ENCODE assay signal across 21 cellular contexts in genomic region chr2:57479994-57480393, GRCh38.
"Had no signal": no experiment of that assay in that cellular context is flagged by ENCODE, and none has a peak within 500 bp of the region (broad histone marks: within the 10 kb centered on the region; RNA-seq: fewer than 3 reads in every experiment).

No MANE protein-coding gene starts in this region.

- H3K4me1 ChIP-seq: adrenal gland, lower lobe of right lung, sigmoid colon, transverse colon, uterus had no signal

- DNase-seq: activated CD4-positive, alpha-beta T cell treated with anti-CD3 and anti-CD28 coated beads, Interleukin-2, amount 50 U/mL, for 1 hour; activated T-cell treated with anti-CD3 and anti-CD28 coated beads, Interleukin-2, amount 50 U/mL, for 24 hours; adrenal gland; cerebellar nuclear complex; lower lobe of right lung; naive thymus-derived CD4-positive, alpha-beta T cell; occipital lobe; posterior cingulate gyrus; retina; sigmoid colon; stimulated activated CD4-positive, alpha-beta T cell treated with anti-CD3 and anti-CD28 coated beads, Interleukin-2, amount 100 ng/mL, for 48 hours; stimulated activated CD8-positive, alpha-beta memory T cell treated with anti-CD3 and anti-CD28 coated beads, Interleukin-4, amount 100 ng/mL, for 48 hours; stimulated activated naive B cell treated with anti-CD40 and anti-IgM and Interleukin-4, amounts not matched to agents 10 μg/mL and 1 μg/mL and 100 μg/mL, for 72 hours; transverse colon; uterus had no signal

- ATAC-seq: activated CD4-positive, CD25-positive, alpha-beta regulatory T cell treated with anti-CD3 and anti-CD28 coated beads, Interleukin-2, amount 50 U/mL, for 24 hours; activated T-helper 17 cell treated with anti-CD3 and anti-CD28 coated beads, Interleukin-2, amount 50 U/mL, for 72 hours; left lobe of liver; lower lobe of right lung; naive thymus-derived CD4-positive, alpha-beta T cell; stimulated activated naive B cell treated with anti-CD40 and anti-IgM and Interleukin-4, amounts not matched to agents 10 μg/mL and 1 μg/mL and 100 μg/mL, for 72 hours had no signal

- H3K27me3 ChIP-seq: adrenal gland, sigmoid colon, transverse colon, uterus had no signal

- H3K9me3 ChIP-seq: lower lobe of right lung, sigmoid colon, transverse colon, uterus had no signal

- H3K4me3 ChIP-seq: adrenal gland, coronary artery, lower lobe of right lung, sigmoid colon, transverse colon, uterus had no signal

- H3K36me3 ChIP-seq: adrenal gland, lower lobe of right lung, sigmoid colon, transverse colon, uterus had no signal

- FAIRE-seq: keratinocyte had no signal

- H3K27ac ChIP-seq: adrenal gland, coronary artery, lower lobe of right lung, sigmoid colon, transverse colon, uterus, VCaP had no signal
